Comparison of ENCODE assay signal across 1 cellular context in the genomic region with DNA sequence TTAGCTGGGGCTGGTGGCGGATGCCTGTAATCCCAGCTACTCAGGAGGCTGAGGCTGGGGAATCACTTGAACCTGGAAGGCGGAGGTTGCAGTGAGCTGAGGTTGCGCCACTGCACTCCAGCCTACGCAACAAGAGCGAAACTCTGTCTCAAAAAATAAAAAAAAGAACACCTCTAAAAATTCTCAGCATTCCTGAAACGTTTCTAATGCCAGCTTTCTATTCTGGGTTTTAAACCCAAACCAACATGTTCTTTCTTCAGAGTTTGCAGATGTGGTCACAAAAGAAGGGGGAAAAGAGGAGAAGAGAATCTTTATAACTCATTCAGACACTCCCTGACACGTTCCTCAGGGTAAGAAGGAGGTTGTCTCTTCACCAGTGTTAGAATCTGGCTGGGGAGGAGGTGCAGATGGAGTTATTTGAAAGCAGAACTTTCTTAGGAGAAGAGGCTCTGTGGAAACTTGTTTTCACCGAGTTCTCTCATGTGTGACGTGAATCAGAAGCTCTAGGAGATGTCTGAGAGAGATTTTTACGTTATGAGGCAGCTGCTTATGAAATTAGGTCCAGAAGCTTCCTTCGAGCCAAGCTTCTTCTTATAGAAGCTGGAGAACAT.
TF ChIP-seq lines count a peak whose summit lies in the region.

No MANE protein-coding gene starts in this region.

TF ChIP-seq in SK-N-SH, 30 proteins besides CTCF, POLR2A, EP300 and RAD21 (continued from another document):
- TF ChIP-seq, protein P1, sequence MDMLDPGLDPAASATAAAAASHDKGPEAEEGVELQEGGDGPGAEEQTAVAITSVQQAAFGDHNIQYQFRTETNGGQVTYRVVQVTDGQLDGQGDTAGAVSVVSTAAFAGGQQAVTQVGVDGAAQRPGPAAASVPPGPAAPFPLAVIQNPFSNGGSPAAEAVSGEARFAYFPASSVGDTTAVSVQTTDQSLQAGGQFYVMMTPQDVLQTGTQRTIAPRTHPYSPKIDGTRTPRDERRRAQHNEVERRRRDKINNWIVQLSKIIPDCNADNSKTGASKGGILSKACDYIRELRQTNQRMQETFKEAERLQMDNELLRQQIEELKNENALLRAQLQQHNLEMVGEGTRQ (IDR thresholded peaks at IDR 0.05; ENCODE audit: borderline replicate concordance, low read depth, low read length), result no peak
- TF ChIP-seq SIN3A (IDR thresholded peaks at IDR 0.05; ENCODE audit: borderline replicate concordance, low read depth, low read length) (no peak), MEF2A (IDR thresholded peaks at IDR 0.05; ENCODE audit: borderline replicate concordance, low read depth) (no peak)
